3 cellular contexts compared by ENCODE assay signal in genomic region chr3:169122407-169122806, GRCh38.
TF ChIP-seq lines count a peak whose summit lies in the region.

No MANE protein-coding gene starts in this region.

TF ChIP-seq in SK-N-SH, 30 proteins besides CTCF, POLR2A, EP300 and RAD21:
- TF ChIP-seq USF1 (IDR thresholded peaks at IDR 0.05; ENCODE audit: borderline replicate concordance, low read depth) (0 out of 2 replicates have a peak, but pooled peaks have one; percentile 20), NFIC (IDR thresholded peaks at IDR 0.05; ENCODE audit: borderline replicate concordance) (no peak)
TF ChIP-seq in SK-N-SH: peak in this region for 1.

TF ChIP-seq in SK-N-SH treated with all-trans-retinoic acid at 6 μM for 48 hours, 23 proteins besides CTCF, POLR2A, EP300 and RAD21 (continued from another document):
- TF ChIP-seq CSRNP3 (CRISPR knock-in tag; IDR thresholded peaks at IDR 0.05) (no peak), CREB5 (CRISPR knock-in tag; IDR thresholded peaks at IDR 0.05; ENCODE audit: low read depth) (no peak), ISL1 (CRISPR knock-in tag; IDR thresholded peaks at IDR 0.05) (no peak), PATZ1 (CRISPR knock-in tag; IDR thresholded peaks at IDR 0.05; ENCODE audit: borderline replicate concordance) (no peak), ZNF70 (CRISPR knock-in tag; IDR thresholded peaks at IDR 0.05) (no peak), SNAI2 (CRISPR knock-in tag; IDR thresholded peaks at IDR 0.05) (no peak), ARNTL (CRISPR knock-in tag; IDR thresholded peaks at IDR 0.05; ENCODE audit: borderline replicate concordance, low read depth) (no peak), RARB (CRISPR knock-in tag; IDR thresholded peaks at IDR 0.05) (no peak), BACH2 (CRISPR knock-in tag; IDR thresholded peaks at IDR 0.05; ENCODE audit: borderline replicate concordance) (no peak), ZNF8 (CRISPR knock-in tag; IDR thresholded peaks at IDR 0.05) (no peak), CSDC2 (CRISPR knock-in tag; IDR thresholded peaks at IDR 0.05) (no peak), ZFP30 (CRISPR knock-in tag; IDR thresholded peaks at IDR 0.05) (no peak), PPARA (CRISPR knock-in tag; IDR thresholded peaks at IDR 0.05; ENCODE audit: borderline replicate concordance) (no peak), GLIS3 (CRISPR knock-in tag; IDR thresholded peaks at IDR 0.05) (no peak), ZC3H10 (CRISPR knock-in tag; IDR thresholded peaks at IDR 0.05) (no peak), POU6F1 (CRISPR knock-in tag; IDR thresholded peaks at IDR 0.05; ENCODE audit: borderline replicate concordance, low read depth) (no peak), OSR1 (CRISPR knock-in tag; IDR thresholded peaks at IDR 0.05) (no peak), ZNF565 (CRISPR knock-in tag; conservative IDR thresholded peaks at IDR 0.05; ENCODE audit: low read depth) (no peak)

TF ChIP-seq in endothelial cell of umbilical vein, 7 proteins besides CTCF, POLR2A, EP300 and RAD21 (continued from another document):
- TF ChIP-seq MAX (IDR thresholded peaks at IDR 0.05; ENCODE audit: insufficient read depth, insufficient read length): no peak
